2 cellular contexts compared by ENCODE assay signal in the genomic region with DNA sequence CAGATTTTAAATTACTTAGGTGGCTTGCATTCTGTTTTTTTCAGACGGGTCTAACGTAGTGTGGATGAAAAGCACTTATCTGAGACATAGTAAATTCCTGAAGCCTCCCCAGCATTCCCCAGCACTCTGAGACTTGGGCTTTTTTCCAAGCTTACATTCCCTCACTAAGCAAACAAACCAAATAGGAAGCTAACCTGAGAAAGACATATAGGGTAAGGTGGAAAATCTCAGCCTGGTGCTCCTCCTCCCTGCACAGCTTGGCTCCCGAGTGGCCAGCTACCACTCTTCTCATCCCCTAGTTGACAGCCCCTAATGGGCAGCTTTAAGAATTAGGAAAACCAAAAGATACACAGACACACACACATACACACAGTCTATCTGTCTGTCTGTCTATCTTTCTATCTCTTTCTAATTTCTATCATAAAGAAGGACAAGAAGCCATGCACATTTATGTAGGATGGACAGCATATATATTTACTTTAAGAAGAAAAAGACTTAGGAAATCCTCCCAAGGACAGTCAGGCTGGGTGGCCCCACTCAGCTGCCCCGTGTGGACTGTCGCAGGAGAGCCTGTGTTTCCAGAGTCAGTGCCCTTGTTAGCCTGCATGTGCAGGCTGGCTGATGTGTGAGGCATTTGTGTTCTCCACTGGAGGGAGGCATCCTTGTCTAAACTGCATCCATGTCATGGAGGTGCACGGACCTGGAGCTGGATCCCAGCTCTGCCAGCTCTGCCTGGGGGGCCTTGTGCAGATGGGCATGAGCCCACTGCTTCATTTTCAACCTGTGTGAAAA.
TF ChIP-seq lines count a peak whose summit lies in the region.

No MANE protein-coding gene starts in this region.

TF ChIP-seq in HCT116, 20 proteins besides CTCF, POLR2A, EP300 and RAD21:
- TF ChIP-seq ELF1 (IDR thresholded peaks at IDR 0.05; ENCODE audit: borderline replicate concordance, low read depth) (no peak), TCF7L2 (IDR thresholded peaks at IDR 0.05; ENCODE audit: borderline replicate concordance, extremely low read depth, insufficient read depth, insufficient read length) (no peak), ZNF274 (IDR thresholded peaks at IDR 0.05; ENCODE audit: low read depth, low read length) (no peak), EGR1 (IDR thresholded peaks at IDR 0.05; ENCODE audit: low read depth) (no peak)

TF ChIP-seq in GM12878, 131 proteins besides CTCF, POLR2A, EP300 and RAD21:
- TF ChIP-seq KDM1A (IDR thresholded peaks at IDR 0.05; ENCODE audit: borderline replicate concordance): no peak
- no peak for TF ChIP-seq MTA2 (IDR thresholded peaks at IDR 0.05; ENCODE audit: low read depth)
- TF ChIP-seq, protein P1, sequence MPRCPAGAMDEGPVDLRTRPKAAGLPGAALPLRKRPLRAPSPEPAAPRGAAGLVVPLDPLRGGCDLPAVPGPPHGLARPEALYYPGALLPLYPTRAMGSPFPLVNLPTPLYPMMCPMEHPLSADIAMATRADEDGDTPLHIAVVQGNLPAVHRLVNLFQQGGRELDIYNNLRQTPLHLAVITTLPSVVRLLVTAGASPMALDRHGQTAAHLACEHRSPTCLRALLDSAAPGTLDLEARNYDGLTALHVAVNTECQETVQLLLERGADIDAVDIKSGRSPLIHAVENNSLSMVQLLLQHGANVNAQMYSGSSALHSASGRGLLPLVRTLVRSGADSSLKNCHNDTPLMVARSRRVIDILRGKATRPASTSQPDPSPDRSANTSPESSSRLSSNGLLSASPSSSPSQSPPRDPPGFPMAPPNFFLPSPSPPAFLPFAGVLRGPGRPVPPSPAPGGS (IDR thresholded peaks at IDR 0.05; ENCODE audit: borderline replicate concordance, insufficient read depth, low read depth, low read length, poor library complexity, severe bottlenecking): no peak
- no peak for TF ChIP-seq TCF3 (IDR thresholded peaks at IDR 0.05; ENCODE audit: borderline replicate concordance, insufficient read depth, low read depth, low read length)
- no peak for TF ChIP-seq SIX5 (IDR thresholded peaks at IDR 0.05; ENCODE audit: low read depth, low read length, severe bottlenecking)
- no peak for TF ChIP-seq EED (IDR thresholded peaks at IDR 0.05; ENCODE audit: low read depth)
- no peak for TF ChIP-seq HDAC6 (IDR thresholded peaks at IDR 0.05; ENCODE audit: unreplicated experiment)
- TF ChIP-seq SUPT20H (IDR thresholded peaks at IDR 0.05; ENCODE audit: borderline replicate concordance, control insufficient read depth, low read depth, low read length): no peak
- TF ChIP-seq ASH2L (IDR thresholded peaks at IDR 0.05; ENCODE audit: borderline replicate concordance, low read depth): no peak
- TF ChIP-seq NFYA (IDR thresholded peaks at IDR 0.05; ENCODE audit: borderline replicate concordance, low read depth, low read length): no peak
- TF ChIP-seq, protein P2, sequence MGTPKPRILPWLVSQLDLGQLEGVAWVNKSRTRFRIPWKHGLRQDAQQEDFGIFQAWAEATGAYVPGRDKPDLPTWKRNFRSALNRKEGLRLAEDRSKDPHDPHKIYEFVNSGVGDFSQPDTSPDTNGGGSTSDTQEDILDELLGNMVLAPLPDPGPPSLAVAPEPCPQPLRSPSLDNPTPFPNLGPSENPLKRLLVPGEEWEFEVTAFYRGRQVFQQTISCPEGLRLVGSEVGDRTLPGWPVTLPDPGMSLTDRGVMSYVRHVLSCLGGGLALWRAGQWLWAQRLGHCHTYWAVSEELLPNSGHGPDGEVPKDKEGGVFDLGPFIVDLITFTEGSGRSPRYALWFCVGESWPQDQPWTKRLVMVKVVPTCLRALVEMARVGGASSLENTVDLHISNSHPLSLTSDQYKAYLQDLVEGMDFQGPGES (IDR thresholded peaks at IDR 0.05): no peak
- no peak for TF ChIP-seq PML (IDR thresholded peaks at IDR 0.05; ENCODE audit: low read length)
- no peak for TF ChIP-seq RAD51 (IDR thresholded peaks at IDR 0.05)
